ENCODE assay signal across 21 cellular contexts in the genomic region with DNA sequence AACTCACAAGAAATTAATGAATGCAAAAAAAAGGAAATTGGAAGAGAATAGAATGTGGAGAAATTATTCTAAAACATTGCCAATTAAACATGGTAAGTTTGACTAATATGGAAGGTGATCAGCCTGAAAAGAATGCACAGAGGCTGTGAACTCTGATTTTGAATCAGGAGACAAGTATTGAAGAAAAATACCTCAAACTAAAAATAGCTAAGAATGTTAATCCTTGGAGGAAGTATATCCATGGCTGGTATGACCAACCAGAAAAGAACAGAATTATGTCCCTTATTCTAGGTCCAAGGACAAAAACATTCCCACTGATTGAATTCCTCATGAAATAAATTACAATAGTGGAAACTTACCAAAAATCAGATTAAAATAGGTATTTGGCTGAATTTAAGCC. TPM values are rescaled to one million over a fixed set of nuclear protein-coding genes. Genes with fewer than 3 reads are reported as not detected.
"Had no signal": no experiment of that assay in that cellular context is flagged by ENCODE, and none has a peak within 500 bp of the region (broad histone marks: within the 10 kb centered on the region; RNA-seq: fewer than 3 reads in every experiment).

No MANE protein-coding gene starts in this region.

- H3K36me3 ChIP-seq: transverse colon, vagina had no signal

- H3K4me1 ChIP-seq: transverse colon, vagina had no signal

- H3K9me3 ChIP-seq: mucosa of descending colon, transverse colon, vagina had no signal

- DNase-seq: activated B cell treated with CpG ODN at 0.5 μM for 24 hours; activated CD4-positive, alpha-beta T cell treated with anti-CD3 and anti-CD28 coated beads for 48 hours; activated CD8-positive, alpha-beta memory T cell treated with anti-CD3 and anti-CD28 coated beads, Interleukin-2, amount 50 U/mL, for 4 hours; activated CD8-positive, alpha-beta T cell treated with anti-CD3 and anti-CD28 coated beads, Interleukin-2, amount 10 ng/mL, durations not matched to agents 7 days and 5 days; activated gamma-delta T cell; activated T-cell treated with anti-CD3 and anti-CD28 coated beads, Interleukin-2, amount 50 U/mL, for 48 hours; effector memory CD4-positive, alpha-beta T cell; left ventricle myocardium superior; mucosa of descending colon; nucleus accumbens; posterior cingulate gyrus; retina; stimulated activated CD4-positive, alpha-beta T cell treated with anti-CD3 and anti-CD28 coated beads, Interleukin-4, amount 100 ng/mL, for 4 hours; stimulated activated CD8-positive, alpha-beta memory T cell treated with anti-CD3 and anti-CD28 coated beads, Interleukin-4, amount 100 ng/mL, for 48 hours; stimulated activated naive CD4-positive, alpha-beta T cell treated with Interleukin-2 at 50 U/mL for 16 hours; T-helper 17 cell; transverse colon had no signal

- H3K27me3 ChIP-seq: transverse colon, vagina had no signal

- ATAC-seq: activated CD8-positive, alpha-beta T cell treated with anti-CD3 and anti-CD28 coated beads, Interleukin-2, amount 10 ng/mL, durations not matched to agents 7 days and 5 days; left ventricle myocardium superior; mucosa of descending colon; natural killer cell treated with Interleukin-12 subunit alpha and Interleukin-12 subunit beta and Interleukin-15 and Interleukin-18, amount 100 ng/mL, for 72 hours; T-helper 17 cell had no signal

- H3K4me3 ChIP-seq: mucosa of descending colon, skin epidermis, transverse colon, vagina had no signal

- FAIRE-seq: keratinocyte had no signal

- H3K27ac ChIP-seq: skin epidermis, transverse colon, vagina had no signal

RNA-seq across cellular contexts. Expression of gene RIMS1, which starts 7.3 kb away (rescaled TPM):
- total RNA-seq: activated B cell treated with CpG ODN at 0.5 μM for 24 hours; activated CD8-positive, alpha-beta T cell treated with anti-CD3 and anti-CD28 coated beads, Interleukin-2, amount 10 ng/mL, durations not matched to agents 7 days and 5 days; natural killer cell treated with Interleukin-12 subunit alpha and Interleukin-12 subunit beta and Interleukin-15 and Interleukin-18, amount 100 ng/mL, for 72 hours; T-helper 17 cell had no signal
- polyA plus RNA-seq: keratinocyte had no signal
